Comparison of ENCODE assay signal across 11 cellular contexts in the genomic region with DNA sequence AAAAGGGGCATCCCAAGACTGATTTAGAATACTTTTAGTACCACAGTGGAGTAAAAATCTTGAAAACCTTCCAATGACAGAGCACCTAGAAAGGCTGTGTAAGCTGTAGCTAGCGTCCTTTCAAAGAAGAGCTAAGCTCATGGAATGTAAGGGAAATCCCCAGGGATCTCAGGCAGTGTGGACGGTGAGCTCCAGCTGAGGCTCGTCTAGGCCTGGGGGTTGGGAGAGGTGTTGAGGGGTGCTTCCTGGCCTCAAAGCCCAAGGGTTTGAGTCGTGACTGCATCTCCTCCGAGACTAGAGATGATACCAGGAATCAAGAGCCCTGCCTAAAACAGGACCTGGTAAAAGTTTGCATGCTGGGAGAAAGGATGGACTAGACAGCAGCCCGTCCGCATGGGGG. TPM values are rescaled to one million over a fixed set of nuclear protein-coding genes. Genes with fewer than 3 reads are reported as not detected.
DNase-seq lines count a peak whose midpoint lies in the region; TF ChIP-seq lines count a peak whose summit lies in the region.
"Had no signal": no experiment of that assay in that cellular context is flagged by ENCODE, and none has a peak within 500 bp of the region (broad histone marks: within the 10 kb centered on the region; RNA-seq: fewer than 3 reads in every experiment).

No MANE protein-coding gene starts in this region.

- H2BK15ac ChIP-seq in H9 (ENCODE audit: low read depth, low read length), result no peak overlapping the region

- no peak overlapping the region for H3K4me2 ChIP-seq in H9 (ENCODE audit: insufficient read depth, insufficient read length, low read length)

- H4K8ac ChIP-seq in H9 (replicated peaks; ENCODE audit: insufficient read length, low read depth, low read length), result no peak overlapping the region

- H3K4me3 Mint-ChIP-seq in H9, result peak overlapping the region; percentile 10 to 22; a peak in 3 of 5 replicates
- no peak overlapping the region for H3K4me3 Mint-ChIP-seq in activated T-cell treated with anti-CD3 and anti-CD28 coated beads, Interleukin-2, amount 50 U/mL, for 24 hours
- H3K4me3 Mint-ChIP-seq: stimulated activated naive CD8-positive, alpha-beta T cell treated with anti-CD3 and anti-CD28 coated beads, Interleukin-15, amount 100 ng/mL, for 72 hours had no signal

- H3K27ac Mint-ChIP-seq in H9, result peak overlapping the region in 2 of 3 experiments; percentile 34 to 93; a peak in 3 of 7 replicates
- no peak overlapping the region for H3K27ac Mint-ChIP-seq in activated T-cell treated with anti-CD3 and anti-CD28 coated beads, Interleukin-2, amount 50 U/mL, for 24 hours

- H2BK12ac ChIP-seq in H9 (ENCODE audit: insufficient read length, low read depth, low read length), result peak overlapping the region; percentile 41

- no peak overlapping the region for H4K5ac ChIP-seq in H9 (ENCODE audit: insufficient read length, low read depth, low read length)

- H3K4me3 ChIP-seq in right atrium auricular region, result no peak overlapping the region
- no peak overlapping the region for H3K4me3 ChIP-seq in sigmoid colon

- no peak overlapping the region for H3K23ac ChIP-seq in H9 (ENCODE audit: insufficient read length, low read depth, low read length)

- DNase-seq in H9, result no peak
- peak; percentile 36 for DNase-seq in amniotic stem cell (lab: John Stamatoyannopoulos, UW)
- DNase-seq in right atrium auricular region (ENCODE audit: low spot score), result no peak
- DNase-seq in sigmoid colon, result no peak
- no peak for DNase-seq in SW480 (ENCODE audit: low spot score)
- no peak for DNase-seq in activated T-cell treated with anti-CD3 and anti-CD28 coated beads, Interleukin-2, amount 50 U/mL, for 24 hours
- no peak for DNase-seq in caudate nucleus (lab: John Stamatoyannopoulos, UW)
- no peak for DNase-seq in HPDE6-E6E7 (ENCODE audit: extremely low spot score)
- DNase-seq: activated T-cell treated with anti-CD3 and anti-CD28 coated beads, Interleukin-2, amount 50 U/mL, for 48 hours; NCI-H187; stimulated activated naive CD8-positive, alpha-beta T cell treated with anti-CD3 and anti-CD28 coated beads, Interleukin-15, amount 100 ng/mL, for 72 hours had no signal

- H3K27ac ChIP-seq in H9 (ENCODE audit: insufficient read length, low read depth, low read length) (no peak overlapping the region), right atrium auricular region (peak overlapping the region; percentile 68 to 93), sigmoid colon (peak overlapping the region; percentile 77 to 98 (median 89)), caudate nucleus (ENCODE audit: low read depth, low read length) (no peak overlapping the region)

- no peak overlapping the region for H3K9ac ChIP-seq in H9 (ENCODE audit: extremely low read depth, insufficient read length, low read length)

- H2BK5ac ChIP-seq in H9 (ENCODE audit: insufficient read length, low read length), result no peak overlapping the region

- H3T11ph ChIP-seq in H9 (ENCODE audit: low read length), result no peak overlapping the region

- TF ChIP-seq POLR2A in sigmoid colon (IDR thresholded peaks at IDR 0.05), result no peak

- H3K56ac ChIP-seq in H9 (ENCODE audit: insufficient read length, low read depth, low read length), result no peak overlapping the region

- no peaks in the 10 kb centered on the region for H3K23me2 ChIP-seq in H9 (ENCODE audit: insufficient read length, low read depth, low read length, poor library complexity, severe bottlenecking)

- no CpG with 5 or more reads among the region's 7 CpGs for WGBS in H9 (ENCODE audit: extremely low coverage, insufficient read length, low lambda C conversion rate)
- 87 to 88% methylated on average over 7 of the region's 7 CpGs for WGBS in sigmoid colon, 2 donors

- H3K36me3 Mint-ChIP-seq in H9 (ENCODE audit: insufficient read depth in 1 of 3, low read depth in 3 of 3), result peaks cover 3 to 10% (median 6%) of the 10 kb centered on the region in 3 experiments; a peak in 5 of 7 replicates
- no peaks in the 10 kb centered on the region for H3K36me3 Mint-ChIP-seq in activated T-cell treated with anti-CD3 and anti-CD28 coated beads, Interleukin-2, amount 50 U/mL, for 24 hours (ENCODE audit: low read depth)

- H3K79me2 ChIP-seq in H9 (ENCODE audit: insufficient read depth, low read length), result no peaks in the 10 kb centered on the region

- no peak overlapping the region for H4K91ac ChIP-seq in H9 (ENCODE audit: insufficient read length, low read depth, low read length)

- H3K18ac ChIP-seq in H9 (ENCODE audit: insufficient read length, low read depth, low read length), result peak overlapping the region; percentile 63

- H3K9me3 ChIP-seq in H9 (ENCODE audit: control insufficient read depth, low read depth, low read length) (no peaks in the 10 kb centered on the region), right atrium auricular region (no peaks in the 10 kb centered on the region), sigmoid colon (no peaks in the 10 kb centered on the region)

- intact Hi-C loops in sigmoid colon (cut with DNase I), result loop anchor here (5.0 to 10.0 kb wide), 4 partner anchors 46 to 1738 kb away; partner anchors contain the start of genes CXXC1 and MBD1

- peaks cover 33% of the 10 kb centered on the region; the same call in 1 of the 2 replicates for H3K4me1 ChIP-seq in H9 (ENCODE audit: insufficient read depth, low read length)
- peaks cover 0 to 89% of the 10 kb centered on the region in 2 donors for H3K4me1 ChIP-seq in right atrium auricular region
- peaks cover 0 to 89% (median 78%) of the 10 kb centered on the region in 4 donors for H3K4me1 ChIP-seq in sigmoid colon

- H3K27me3 ChIP-seq in H9 (ENCODE audit: insufficient read depth, low read length), result no peaks in the 10 kb centered on the region
- no peaks in the 10 kb centered on the region for H3K27me3 ChIP-seq in right atrium auricular region
- H3K27me3 ChIP-seq in sigmoid colon, result no peaks in the 10 kb centered on the region

- H2BK120ac ChIP-seq in H9 (ENCODE audit: low read depth, low read length, poor library complexity, severe bottlenecking), result no peak overlapping the region

- no peaks in the 10 kb centered on the region for H4K20me1 ChIP-seq in H9 (ENCODE audit: control insufficient read depth, insufficient read depth, insufficient read length)

- H2AFZ ChIP-seq in H9 (ENCODE audit: low read length), result no peak overlapping the region

- no peak overlapping the region for H2AK5ac ChIP-seq in H9 (ENCODE audit: insufficient read length, low read length)

- TF ChIP-seq CTCF in H9 (conservative IDR thresholded peaks at IDR 0.05), result no peak
- no peak for TF ChIP-seq CTCF in right atrium auricular region (IDR thresholded peaks at IDR 0.05)
- no peak for TF ChIP-seq CTCF in sigmoid colon (IDR thresholded peaks at IDR 0.05)

- H3K9me3 Mint-ChIP-seq in H9, result no peaks in the 10 kb centered on the region
- H3K9me3 Mint-ChIP-seq in activated T-cell treated with anti-CD3 and anti-CD28 coated beads, Interleukin-2, amount 50 U/mL, for 24 hours, result no peaks in the 10 kb centered on the region
- H3K9me3 Mint-ChIP-seq: stimulated activated naive CD8-positive, alpha-beta T cell treated with anti-CD3 and anti-CD28 coated beads, Interleukin-15, amount 100 ng/mL, for 72 hours had no signal

- peaks cover 4% of the 10 kb centered on the region for H3K79me1 ChIP-seq in H9 (ENCODE audit: insufficient read depth, low read depth, low read length, poor library complexity, severe bottlenecking)

- TF ChIP-seq EP300 in sigmoid colon (IDR thresholded peaks at IDR 0.05), result no peak

- no peak overlapping the region for H3K14ac ChIP-seq in H9 (ENCODE audit: insufficient read depth, low read length)

- H2BK20ac ChIP-seq in H9 (ENCODE audit: low read depth, low read length, poor library complexity, severe bottlenecking), result no peak overlapping the region

- H3K4me1 Mint-ChIP-seq in H9, result peaks cover 75% of the 10 kb centered on the region in 2 experiments
- H3K4me1 Mint-ChIP-seq in activated T-cell treated with anti-CD3 and anti-CD28 coated beads, Interleukin-2, amount 50 U/mL, for 24 hours (ENCODE audit: low read depth), result peaks cover 15% of the 10 kb centered on the region

- H3K36me3 ChIP-seq in right atrium auricular region (no peaks in the 10 kb centered on the region), sigmoid colon (no peaks in the 10 kb centered on the region)

- H3K4ac ChIP-seq in H9 (ENCODE audit: low read depth, low read length), result no peak overlapping the region

- peaks cover 47% of the 10 kb centered on the region for H3K27me3 Mint-ChIP-seq in H9 (ENCODE audit: low read depth)
- peaks cover 32% of the 10 kb centered on the region for H3K27me3 Mint-ChIP-seq in activated T-cell treated with anti-CD3 and anti-CD28 coated beads, Interleukin-2, amount 50 U/mL, for 24 hours

RNA-seq across cellular contexts. Expression of gene CTIF, which starts 7.6 kb away (rescaled TPM):
- total RNA-seq in H9 (2021) (14.4 and 15.8 TPM in 2 replicates), right atrium auricular region (10 to 100 TPM; 30.6 to 61.2 TPM), sigmoid colon (10 to 100 TPM; 22.5 to 65.9 (median 40.4) TPM)
- polyA plus RNA-seq in sigmoid colon, result 10 to 100 TPM in 1 of 3 donors, 1 to 10 TPM in 2; 3.6 to 12.5 (median 3.9) TPM

Comparison
In these comparisons a context has a peak if more than half of its experiments do, and no peak if none do; other contexts are left out.
1. H3K27ac ChIP-seq: peak in right atrium auricular region (2 of 2) and sigmoid colon (4 of 4); none in H9 (single experiment) and caudate nucleus (single experiment).